9 cellular contexts compared by ENCODE assay signal in the genomic region with DNA sequence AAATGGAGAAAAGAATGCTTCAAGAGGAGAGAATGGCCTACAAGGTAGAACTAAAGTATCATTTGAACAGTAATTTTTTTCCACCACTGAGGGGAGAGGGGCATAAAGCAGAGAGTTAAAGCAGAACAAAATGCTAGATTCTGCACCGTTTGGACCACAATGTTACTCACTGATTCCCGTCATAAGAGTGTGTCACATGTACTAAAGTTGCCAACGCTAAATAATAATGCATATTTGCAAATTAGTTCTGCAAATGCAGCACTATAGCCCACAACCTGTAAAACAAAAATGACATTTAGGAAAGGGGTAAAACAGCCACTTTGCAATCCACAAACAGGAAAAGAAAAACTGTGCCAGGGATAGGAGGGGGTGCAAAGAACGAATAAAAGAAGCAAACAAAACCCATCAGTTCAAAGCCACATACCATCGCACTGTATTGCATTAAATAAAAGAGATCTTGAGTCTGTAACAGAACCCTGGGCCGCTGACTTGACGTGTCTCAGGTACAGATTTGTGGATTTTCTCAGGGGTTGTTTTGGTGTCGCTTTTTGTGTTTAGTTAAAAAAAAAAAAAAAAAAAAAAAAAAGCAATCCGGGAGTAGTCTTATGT. TPM values are rescaled to one million over a fixed set of nuclear protein-coding genes. Genes with fewer than 3 reads are reported as not detected.
A peak's percentile ranks its signal among the peaks of the same experiment; 100 is the strongest.
DNase-seq lines count a peak whose midpoint lies in the region; ATAC-seq, FAIRE-seq and TF ChIP-seq lines count a peak whose summit lies in the region.
"Had no signal": no experiment of that assay in that cellular context is flagged by ENCODE, and none has a peak within 500 bp of the region (broad histone marks: within the 10 kb centered on the region; RNA-seq: fewer than 3 reads in every experiment).

No MANE protein-coding gene starts in this region.

- H3K27me3 ChIP-seq in AG04450 (ENCODE audit: control insufficient read depth, insufficient read depth, low read length) = peaks cover 23% of the 10 kb centered on the region
- peaks cover 77% of the 10 kb centered on the region for H3K27me3 ChIP-seq in HUES64 (ENCODE audit: insufficient read depth, low read length)
- H3K27me3 ChIP-seq in GM12878 (replicated peaks in 1 of 2; ENCODE audit: control insufficient read depth in 2 of 2, insufficient read depth in 2 of 2, low read length in 1 of 2) = no peaks in the 10 kb centered on the region

- FAIRE-seq in GM12878 (lab: Jason Lieb, UNC) = no peak

- H3K9me3 ChIP-seq in AG04450 (ENCODE audit: control insufficient read depth, insufficient read depth, low read length) (no peaks in the 10 kb centered on the region), HUES64 (ENCODE audit: insufficient read depth, low read depth, low read length) (no peaks in the 10 kb centered on the region), GM12878 (replicated peaks; ENCODE audit: control insufficient read depth, insufficient read depth, low read length) (no peaks in the 10 kb centered on the region), mesodermal cell (ENCODE audit: control insufficient read depth, low read length) (no peaks in the 10 kb centered on the region)
- H3K9me3 ChIP-seq: neutrophil had no signal

- no peak for DNase-seq in AG04450 (ENCODE audit: low read depth, low spot score)
- no peak for DNase-seq in GM12878 (ENCODE audit: low read depth, low spot score)
- DNase-seq in effector CD8-positive, alpha-beta T cell (lab: John Stamatoyannopoulos, UW) = no peak
- DNase-seq in NCI-H128 (lab: John Stamatoyannopoulos, UW; ENCODE audit: unreplicated experiment) = no peak
- no peak for DNase-seq in T1000 (lab: John Stamatoyannopoulos, UW)

- CTCF ChIA-PET in AG04450 (lab: Charles Lee) = interaction anchor here (0.6 to 0.7 kb wide), 2 partner anchors 45 to 341 kb away, joined by 3 read pairs; no protein-coding TSS in a partner anchor
- CTCF ChIA-PET in GM12878 (lab: Yijun Ruan, JAX) = no interaction called here

- H3K4me1 ChIP-seq in HUES64 (ENCODE audit: insufficient read depth, low read length) = peaks cover 55% of the 10 kb centered on the region
- H3K4me1 ChIP-seq in GM12878 (ENCODE audit: control insufficient read depth, insufficient read depth, low read length) = peaks cover 8% of the 10 kb centered on the region; the same call in 1 of the 2 replicates
- H3K4me1 ChIP-seq in mesodermal cell (ENCODE audit: control insufficient read depth, insufficient read depth, low read length, poor library complexity, severe bottlenecking) = peaks cover 11% of the 10 kb centered on the region

- H3K27ac ChIP-seq in AG04450 (ENCODE audit: low read depth, low read length) (no peak overlapping the region), HUES64 (ENCODE audit: low read depth, low read length) (peak overlapping the region; percentile 62; the same call in 1 of the 2 replicates), GM12878 (ENCODE audit: control insufficient read depth, insufficient read depth) (no peak overlapping the region), mesodermal cell (ENCODE audit: low read depth, low read length, severe bottlenecking) (no peak overlapping the region)
- H3K27ac ChIP-seq: neutrophil had no signal

- 10% methylated on average over 7 of the region's 9 CpGs for WGBS in HUES64
- 38% methylated on average over 8 of the region's 9 CpGs for WGBS in GM12878 (ENCODE audit: insufficient coverage, insufficient replicate concordance, low lambda C conversion rate, missing lambda C conversion rate)
- WGBS in mesodermal cell (ENCODE audit: insufficient coverage in 2 of 2), 2 experiments = 40% methylated on average over 1 of the region's 9 CpGs

- H3K4me2 ChIP-seq in GM12878 (ENCODE audit: control insufficient read depth, insufficient read depth) = peak overlapping the region; percentile 91

- in situ Hi-C loops in GM12878 (cut with MboI) = no loop called here

- H3K79me2 ChIP-seq in GM12878 (ENCODE audit: control insufficient read depth, insufficient read depth, low read length) = no peaks in the 10 kb centered on the region

- TF ChIP-seq EP300 in GM12878 (IDR thresholded peaks at IDR 0.05; ENCODE audit: borderline replicate concordance in 1 of 2, control insufficient read depth in 1 of 2, low read depth in 2 of 2, low read length in 2 of 2) = no peak

- H2AFZ ChIP-seq in GM12878 (ENCODE audit: control insufficient read depth, low read depth, low read length) = peak overlapping the region; percentile 87

- TF ChIP-seq CTCF in AG04450 (IDR thresholded peaks at IDR 0.05; ENCODE audit: low read depth, low read length) (no peak), GM12878 (IDR thresholded peaks at IDR 0.05 in 2 of 3, conservative IDR thresholded peaks at IDR 0.05 in 1 of 3; ENCODE audit: control insufficient read depth in 2 of 3, extremely low read depth in 1 of 3, insufficient read depth in 1 of 3, low read depth in 3 of 3, low read length in 3 of 3) (no peak)

- TF ChIP-seq POLR2A in GM12878 (IDR thresholded peaks at IDR 0.05; ENCODE audit: low read depth, low read length) = no peak

- TF ChIP-seq RAD21 in GM12878 (IDR thresholded peaks at IDR 0.05; ENCODE audit: insufficient read depth, low read depth, low read length) = no peak

- RAD21 ChIA-PET in GM12878 (lab: Charles Lee; ENCODE audit: unreplicated experiment) = no interaction called here

- POLR2A ChIA-PET in AG04450 (lab: Yijun Ruan, JAX) = no interaction called here
- POLR2A ChIA-PET in GM12878 (lab: Charles Lee) = no interaction called here

- H3K9ac ChIP-seq in HUES64 (ENCODE audit: low read depth, low read length) = peak overlapping the region; percentile 80; the same call in 1 of the 2 replicates
- H3K9ac ChIP-seq in GM12878 (ENCODE audit: control insufficient read depth, insufficient read depth, low read length) = peak overlapping the region; percentile 74; the same call in 1 of the 2 replicates

- BruUV-seq in GM12878 (replicated peaks; lab: Mats Ljungman, UMichigan) = no TSS peak

- no peak for ATAC-seq in GM12878
- no peak for ATAC-seq in HG03442 (IDR thresholded peaks at IDR 0.05; ENCODE audit: unreplicated experiment)

- H4K20me1 ChIP-seq in GM12878 (ENCODE audit: control insufficient read depth, insufficient read depth) = no peaks in the 10 kb centered on the region

- H3K36me3 ChIP-seq in HUES64 (ENCODE audit: insufficient read depth, low read length) (no peaks in the 10 kb centered on the region), GM12878 (ENCODE audit: control insufficient read depth in 2 of 2, insufficient read depth in 2 of 2, low read length in 1 of 2) (no peaks in the 10 kb centered on the region), mesodermal cell (ENCODE audit: control insufficient read depth, insufficient read depth, low read length) (no peaks in the 10 kb centered on the region)
- H3K36me3 ChIP-seq: neutrophil had no signal

- intact Hi-C loops in GM12878 (cut with micrococcal nuclease; ENCODE audit: unreplicated experiment) = no loop called here

- SMC1A ChIA-PET in GM12878 (lab: Charles Lee; ENCODE audit: uncharacterized antibody, unreplicated experiment) = no interaction called here

- H3K4me3 ChIP-seq in AG04450 (ENCODE audit: low read depth, low read length) (peak overlapping the region; percentile 60), HUES64 (ENCODE audit: low read length) (peak overlapping the region; percentile 72), GM12878 (peak overlapping the region; percentile 86; the same call in 1 of the 2 replicates), mesodermal cell (ENCODE audit: extremely low read depth, insufficient read depth, low read length, poor library complexity, severe bottlenecking) (peak overlapping the region; percentile 59)

TF ChIP-seq in GM12878, 131 proteins besides CTCF, POLR2A, EP300 and RAD21 (continues in another document):
- no peak for TF ChIP-seq RCOR1 (conservative IDR thresholded peaks at IDR 0.05; ENCODE audit: low read depth, low read length)
- TF ChIP-seq LARP7 (IDR thresholded peaks at IDR 0.05) = no peak
- TF ChIP-seq, protein P1, sequence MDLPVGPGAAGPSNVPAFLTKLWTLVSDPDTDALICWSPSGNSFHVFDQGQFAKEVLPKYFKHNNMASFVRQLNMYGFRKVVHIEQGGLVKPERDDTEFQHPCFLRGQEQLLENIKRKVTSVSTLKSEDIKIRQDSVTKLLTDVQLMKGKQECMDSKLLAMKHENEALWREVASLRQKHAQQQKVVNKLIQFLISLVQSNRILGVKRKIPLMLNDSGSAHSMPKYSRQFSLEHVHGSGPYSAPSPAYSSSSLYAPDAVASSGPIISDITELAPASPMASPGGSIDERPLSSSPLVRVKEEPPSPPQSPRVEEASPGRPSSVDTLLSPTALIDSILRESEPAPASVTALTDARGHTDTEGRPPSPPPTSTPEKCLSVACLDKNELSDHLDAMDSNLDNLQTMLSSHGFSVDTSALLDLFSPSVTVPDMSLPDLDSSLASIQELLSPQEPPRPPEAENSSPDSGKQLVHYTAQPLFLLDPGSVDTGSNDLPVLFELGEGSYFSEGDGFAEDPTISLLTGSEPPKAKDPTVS (IDR thresholded peaks at IDR 0.05; ENCODE audit: low read depth, low read length) = no peak
- TF ChIP-seq ZZZ3 (IDR thresholded peaks at IDR 0.05; ENCODE audit: control insufficient read depth, insufficient read length, low read depth) = no peak
- TF ChIP-seq SP1 (IDR thresholded peaks at IDR 0.05; ENCODE audit: low read depth, low read length) = no peak
- TF ChIP-seq RB1 (IDR thresholded peaks at IDR 0.05; ENCODE audit: borderline replicate concordance) = no peak
- no peak for TF ChIP-seq DPF2 (IDR thresholded peaks at IDR 0.05)

RNA-seq across cellular contexts. Expression of a gene that starts 7.7 kb away (rescaled TPM):
- polyA plus RNA-seq in AG04450 (2011; rRNA removed) (2.2 and 3.2 TPM in 2 replicates), GM12878 (2011; rRNA removed) (0.05 and 0.06 TPM in 2 replicates), GM12878 (2014; fragmentation: Illumina TruSeq; extraction: Trizol) (0.01 TPM in 1 of 2 replicates, not detected in the other), GM12878 (2014; fragmentation: Nextera tagmentation; extraction: Ambion mirVana) (not detected), GM12878 (2014; rRNA removed) (not detected in 2 replicates), GM12878 (2016; fragmentation: Nextera tagmentation; extraction: Ambion mirVana) (under 1 TPM; 0.14 to 0.19 TPM)
- 6.2 and 8.5 TPM in 2 replicates for polyA minus RNA-seq in AG04450 (2011; rRNA and poly(A)+ RNA removed)
- polyA plus RNA-seq in HUES64 (2013, experiment 1 of 2) = 1.9 TPM
- polyA plus RNA-seq in HUES64 (2013, experiment 2 of 2) = 2.5 TPM
- 0.10 TPM in 1 of 2 replicates, not detected in the other for total RNA-seq in GM12878 (2013; cell fraction: nucleolus; rRNA removed)
- total RNA-seq in GM12878 (2014; rRNA removed) (under 0.01 and 0.11 TPM in 2 replicates), GM12878 (2014; rRNA removed; fragmentation: Illumina TruSeq; extraction: Trizol) (0.04 TPM in 1 of 2 replicates, not detected in the other), GM12878 (2021) (0.16 and 0.18 TPM in 2 replicates)
- not detected for polyA plus RNA-seq in GM12878 (2011; ENCODE audit: low read depth)
- 0.01 and 0.15 TPM in 2 replicates for polyA plus RNA-seq in GM12878 (2011; cell fraction: cytosol; rRNA removed)
- 0.10 and 0.27 TPM in 2 replicates for polyA plus RNA-seq in GM12878 (2011; cell fraction: nucleus; rRNA removed)
- 0.03 and 0.06 TPM in 2 replicates for polyA plus RNA-seq in GM12878 (2012)
- polyA minus RNA-seq in GM12878 (2011; rRNA and poly(A)+ RNA removed) = 0.22 TPM in 1 of 2 replicates, not detected in the other
- 0.27 TPM in 1 of 2 replicates, not detected in the other for polyA minus RNA-seq in GM12878 (2011; cell fraction: cytosol; rRNA and poly(A)+ RNA removed)
- polyA minus RNA-seq in GM12878 (2011; cell fraction: nucleus; rRNA and poly(A)+ RNA removed) = 0.36 and 0.48 TPM in 2 replicates
- polyA plus RNA-seq in mesodermal cell (2013, experiment 1 of 2) = 1.9 TPM
- polyA plus RNA-seq in mesodermal cell (2013, experiment 2 of 2) = 1.7 TPM
